8 cellular contexts compared by ENCODE assay signal in the genomic region with DNA sequence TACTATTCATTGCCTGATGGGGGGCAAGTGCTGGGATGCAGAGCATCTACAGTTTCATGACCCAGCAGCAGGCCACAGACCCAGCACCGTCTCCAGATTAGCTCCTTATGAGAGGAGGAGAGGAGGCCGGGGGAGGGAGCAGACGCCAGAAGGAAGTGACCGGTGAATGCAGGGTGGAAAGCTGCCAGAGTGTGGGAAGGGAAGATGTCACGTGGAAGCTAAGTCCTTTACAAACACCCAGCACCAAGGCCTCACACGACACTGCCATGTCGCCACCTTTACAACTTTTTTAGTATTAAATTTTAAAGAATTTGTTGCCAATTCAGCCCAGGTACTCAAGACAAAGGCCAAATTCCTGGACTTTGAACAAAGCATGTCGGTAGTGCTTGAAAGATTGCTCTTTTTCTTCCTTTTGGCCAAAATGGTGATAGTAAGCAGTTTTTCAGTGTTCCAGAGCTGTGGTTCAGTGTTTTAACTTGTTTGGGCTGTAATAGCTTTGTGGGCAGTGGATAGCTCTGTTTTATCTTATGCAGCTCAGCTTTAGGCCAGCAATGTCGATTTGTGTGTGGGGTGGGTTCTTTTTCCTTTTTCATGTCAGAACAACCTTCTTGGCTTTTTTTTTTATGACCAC. TPM values are rescaled to one million over a fixed set of nuclear protein-coding genes. Genes with fewer than 3 reads are reported as not detected.
DNase-seq lines count a peak whose midpoint lies in the region; ATAC-seq and TF ChIP-seq lines count a peak whose summit lies in the region.

No MANE protein-coding gene starts in this region.

- ATAC-seq in psoas muscle = peak; percentile 35 to 61 (median 58)
- ATAC-seq in GM21381 (IDR thresholded peaks at IDR 0.05; ENCODE audit: unreplicated experiment) = no peak
- no peak for ATAC-seq in stimulated activated naive CD8-positive, alpha-beta T cell treated with anti-CD3 and anti-CD28 coated beads, Interleukin-15, Interleukin-2, amounts not matched to agents 100 U/mL and 50 U/mL, for 24 hours

- H3K4me1 ChIP-seq in adrenal gland (replicated peaks in 1 of 2) = peaks cover 11 to 55% of the 10 kb centered on the region in 2 donors
- peaks cover 50% of the 10 kb centered on the region for H3K4me1 ChIP-seq in psoas muscle

- H3K27ac ChIP-seq in adrenal gland (peak overlapping the region; percentile 30 to 86 (median 57)), psoas muscle (peak overlapping the region; percentile 94)

- WGBS in adrenal gland, 4 donors = 8 to 23% (median 15%) methylated on average over 5 to 9 of the region's 9 CpGs
- WGBS in psoas muscle, 3 donors = 20 to 37% (median 22%) methylated on average over 7 to 9 of the region's 9 CpGs

- H3K27me3 ChIP-seq in adrenal gland (no peaks in the 10 kb centered on the region), psoas muscle (ENCODE audit: insufficient read depth in 3 of 3, low read length in 2 of 3) (no peaks in the 10 kb centered on the region)

- TF ChIP-seq POLR2A in adrenal gland (IDR thresholded peaks at IDR 0.05) = no peak

- H3K36me3 ChIP-seq in adrenal gland (replicated peaks in 1 of 2) (peaks cover 0 to 12% of the 10 kb centered on the region in 2 donors), psoas muscle (ENCODE audit: insufficient read depth in 1 of 2, low read depth in 1 of 2) (peaks cover 0 to 4% of the 10 kb centered on the region in 2 donors)

- peak; percentile 64 for DNase-seq in DMS 273 (lab: John Stamatoyannopoulos, UW; ENCODE audit: unreplicated experiment)
- peak; percentile 85 to 95 (median 90) for DNase-seq in adrenal gland
- peak; percentile 92 for DNase-seq in cardiac septum (ENCODE audit: low spot score)
- DNase-seq in psoas muscle = peak; percentile 81
- DNase-seq in SIG-M5 (lab: John Stamatoyannopoulos, UW) = no peak
- DNase-seq in activated naive CD4-positive, alpha-beta T cell treated with Interleukin-2 at 50 U/mL for 16 hours = no peak
- DNase-seq in stimulated activated naive CD8-positive, alpha-beta T cell treated with anti-CD3 and anti-CD28 coated beads, Interleukin-15, Interleukin-2, amounts not matched to agents 100 U/mL and 50 U/mL, for 24 hours = no peak

- H3K4me3 ChIP-seq in adrenal gland (no peak overlapping the region), psoas muscle (no peak overlapping the region)

- H3K9me3 ChIP-seq in adrenal gland (replicated peaks in 1 of 3) = no peaks in the 10 kb centered on the region
- no peaks in the 10 kb centered on the region for H3K9me3 ChIP-seq in psoas muscle

- TF ChIP-seq CTCF in adrenal gland (IDR thresholded peaks at IDR 0.05) = no peak
- TF ChIP-seq CTCF in psoas muscle (IDR thresholded peaks at IDR 0.05) = no peak

- intact Hi-C loops in adrenal gland (cut with DNase I) = no loop called here
- intact Hi-C loops in cardiac septum (cut with DNase I) = no loop called here
- intact Hi-C loops in psoas muscle (cut with DNase I) = no loop called here

RNA-seq across cellular contexts. Expression of gene ZBTB38, which starts 58.2 kb away (rescaled TPM):
- total RNA-seq in adrenal gland (100 to 1,000 TPM; 116 to 231 (median 167) TPM), cardiac septum (119 TPM), psoas muscle (100 to 1,000 TPM in 1 of 4 donors, 10 to 100 TPM in 3; 56.7 to 212 (median 87.0) TPM)
- polyA plus RNA-seq in adrenal gland (10 to 100 TPM; 12.0 to 73.9 (median 14.5) TPM), psoas muscle (10 to 100 TPM; 24.2 to 61.7 (median 48.7) TPM)

Comparison
In these comparisons a context has a peak if more than half of its experiments do, and no peak if none do; other contexts are left out.
1. DNase-seq: peak in DMS 273 (single experiment), adrenal gland (7 of 7), cardiac septum (single experiment) and psoas muscle (2 of 2); none in SIG-M5 (single experiment), activated naive CD4-positive, alpha-beta T cell treated with Interleukin-2 at 50 U/mL for 16 hours (single experiment) and stimulated activated naive CD8-positive, alpha-beta T cell treated with anti-CD3 and anti-CD28 coated beads, Interleukin-15, Interleukin-2, amounts not matched to agents 100 U/mL and 50 U/mL, for 24 hours (single experiment).
2. ATAC-seq: peak in psoas muscle (4 of 4); none in GM21381 (single experiment) and stimulated activated naive CD8-positive, alpha-beta T cell treated with anti-CD3 and anti-CD28 coated beads, Interleukin-15, Interleukin-2, amounts not matched to agents 100 U/mL and 50 U/mL, for 24 hours (single experiment).